In the genomic region with DNA sequence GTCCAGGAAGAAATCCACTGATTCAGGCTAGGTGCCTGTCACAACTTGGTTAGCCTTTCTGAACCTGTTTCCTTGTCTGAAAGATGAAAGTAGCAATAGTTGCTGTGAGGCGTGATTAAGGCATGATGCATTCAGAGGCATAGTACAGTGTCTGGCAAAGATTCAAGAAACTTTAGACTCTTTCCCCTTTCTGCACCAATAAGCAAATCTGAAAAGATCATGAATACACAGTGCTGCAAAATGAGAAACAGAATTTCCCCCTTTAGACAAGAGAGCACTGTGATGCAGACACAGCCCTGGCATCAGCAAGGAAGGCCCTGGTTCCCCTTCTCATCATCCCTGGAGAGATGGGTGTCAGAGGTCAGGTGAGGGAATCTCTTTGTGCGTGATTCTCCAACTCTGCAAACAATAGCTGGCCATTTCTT, we compare ENCODE assay signal across 8 cellular contexts. TPM values are rescaled to one million over a fixed set of nuclear protein-coding genes. Genes with fewer than 3 reads are reported as not detected.
DNase-seq lines count a peak whose midpoint lies in the region; ATAC-seq, FAIRE-seq and TF ChIP-seq lines count a peak whose summit lies in the region.

No MANE protein-coding gene starts in this region.

- peaks cover 3% of the 10 kb centered on the region for H3K36me3 Mint-ChIP-seq in brain

- peaks cover 62% of the 10 kb centered on the region for H3K4me1 Mint-ChIP-seq in brain

- no peak for FAIRE-seq in GM12891 (lab: Jason Lieb, UNC)

- H3K27ac Mint-ChIP-seq in brain: peak overlapping the region; percentile 61 to 94 (median 91)

- no peak for TF ChIP-seq CTCF in brain (conservative IDR thresholded peaks at IDR 0.05)

- ATAC-seq in GM18907 (IDR thresholded peaks at IDR 0.05; ENCODE audit: unreplicated experiment) (peak; percentile 50), HG03066 (IDR thresholded peaks at IDR 0.05; ENCODE audit: low read depth, unreplicated experiment) (peak; percentile 57), HG03354 (IDR thresholded peaks at IDR 0.05; ENCODE audit: poor library complexity, severe bottlenecking, unreplicated experiment) (no peak)

- H3K4me3 Mint-ChIP-seq in brain: peak overlapping the region in 2 of 5 experiments; percentile 30 to 45

- peak; percentile 79 for DNase-seq in non-pigmented ciliary epithelial cell (ENCODE audit: low read depth)
- no peak for DNase-seq in GM12891 (ENCODE audit: insufficient read length, low spot score)
- DNase-seq in DMS53 (lab: John Stamatoyannopoulos, UW): no peak
- no peak for DNase-seq in stimulated activated CD4-positive, alpha-beta T cell treated with anti-CD3 and anti-CD28 coated beads, Interleukin-1b, Interleukin-23, amount 100 ng/mL, for 48 hours

- no peak for TF ChIP-seq POLR2A in GM12891 (IDR thresholded peaks at IDR 0.05; ENCODE audit: low read depth, low read length)

- H3K27me3 Mint-ChIP-seq in brain: peaks cover 3% of the 10 kb centered on the region

- H3K9me3 Mint-ChIP-seq in brain: peaks cover 0 to 3% (median 0%) of the 10 kb centered on the region in 5 experiments

TF ChIP-seq in GM12891, 5 proteins besides CTCF, POLR2A, EP300 and RAD21:
- no peak for TF ChIP-seq POU2F2 (IDR thresholded peaks at IDR 0.05; ENCODE audit: low read depth, low read length)
- no peak for TF ChIP-seq PAX5 (IDR thresholded peaks at IDR 0.05; ENCODE audit: insufficient read depth, low read length, severe bottlenecking)
- TF ChIP-seq TAF1 (IDR thresholded peaks at IDR 0.05; ENCODE audit: low read depth, low read length): no peak
- TF ChIP-seq POLR2AphosphoS5 (IDR thresholded peaks at IDR 0.05; ENCODE audit: low read depth, low read length): no peak
- no peak for TF ChIP-seq SPI1 (IDR thresholded peaks at IDR 0.05; ENCODE audit: low read depth, low read length)

RNA-seq across cellular contexts. Expression of gene ITPKB, which starts 41.9 kb away (rescaled TPM):
- 85.7 TPM for polyA plus RNA-seq in brain (ENCODE audit: insufficient read depth, low read depth, low replicate concordance)
- polyA plus RNA-seq in GM12891 (2012; ENCODE audit: low read depth, missing spikeins): 15.8 TPM
